12 cellular contexts compared by ENCODE assay signal in genomic region chr21:42080788-42081083, GRCh38. TPM values are rescaled to one million over a fixed set of nuclear protein-coding genes. Genes with fewer than 3 reads are reported as not detected.
A peak's percentile ranks its signal among the peaks of the same experiment; 100 is the strongest.
DNase-seq lines count a peak whose midpoint lies in the region; ATAC-seq lines count a peak whose summit lies in the region.
"Had no signal": no experiment of that assay in that cellular context is flagged by ENCODE, and none has a peak within 500 bp of the region (broad histone marks: within the 10 kb centered on the region; RNA-seq: fewer than 3 reads in every experiment).

No MANE protein-coding gene starts in this region.

- H3K36me3 ChIP-seq in SJSA1 (no peaks in the 10 kb centered on the region), subcutaneous abdominal adipose tissue (ENCODE audit: control insufficient read depth in 5 of 5, insufficient read depth in 5 of 5, low read length in 5 of 5) (no peaks in the 10 kb centered on the region)

- H3K9ac ChIP-seq in subcutaneous abdominal adipose tissue (ENCODE audit: low read length in 5 of 5): no peak overlapping the region

- ATAC-seq in HG03460 (IDR thresholded peaks at IDR 0.05; ENCODE audit: unreplicated experiment): no peak
- ATAC-seq: body of pancreas had no signal

- no peaks in the 10 kb centered on the region for H3K9me3 ChIP-seq in SJSA1 (replicated peaks)
- no peaks in the 10 kb centered on the region for H3K9me3 ChIP-seq in subcutaneous abdominal adipose tissue (ENCODE audit: control insufficient read depth in 5 of 5, low read length in 5 of 5)
- H3K9me3 ChIP-seq: body of pancreas had no signal

- H3K27me3 ChIP-seq in SJSA1 (replicated peaks): no peaks in the 10 kb centered on the region
- H3K27me3 ChIP-seq in subcutaneous abdominal adipose tissue (ENCODE audit: control insufficient read depth in 5 of 5, insufficient read depth in 4 of 5, low read length in 5 of 5): no peaks in the 10 kb centered on the region
- H3K27me3 ChIP-seq: body of pancreas had no signal

- H3K4me3 ChIP-seq in SJSA1 (no peak overlapping the region), subcutaneous abdominal adipose tissue (ENCODE audit: low read depth in 1 of 5, low read length in 5 of 5) (peak overlapping the region in 1 of 5 donors; percentile 12)
- H3K4me3 ChIP-seq: body of pancreas had no signal

- DNase-seq in DMS 273 (lab: John Stamatoyannopoulos, UW; ENCODE audit: unreplicated experiment) (peak; percentile 54), DMS 273 treated with DMSO at 0.1 percent for 48 hours (lab: John Stamatoyannopoulos, UW) (no peak), SJSA1 (ENCODE audit: low read depth in 1 of 2, low spot score in 2 of 2) (peak in 1 of 2 experiments; percentile 24), fibroblast of the conjunctiva (ENCODE audit: low read depth) (peak; percentile 61), NCI-H1092 (lab: John Stamatoyannopoulos, UW) (no peak), posterior cingulate gyrus (no peak)
- DNase-seq: activated CD4-positive, alpha-beta T cell treated with anti-CD3 and anti-CD28 coated beads, Interleukin-2, amount 50 U/mL, for 48 hours; GDM1 had no signal

- H3K27ac ChIP-seq in SJSA1 (peak overlapping the region; percentile 68), subcutaneous abdominal adipose tissue (ENCODE audit: low read depth, low read length) (peak overlapping the region; percentile 59)
- H3K27ac ChIP-seq: 22Rv1 had no signal

- peaks cover 29% of the 10 kb centered on the region for H3K4me1 ChIP-seq in SJSA1 (replicated peaks)
- peaks cover 2 to 29% (median 22%) of the 10 kb centered on the region in 5 donors for H3K4me1 ChIP-seq in subcutaneous abdominal adipose tissue (ENCODE audit: control insufficient read depth in 5 of 5, insufficient read depth in 5 of 5, low read length in 5 of 5)
- H3K4me1 ChIP-seq: body of pancreas had no signal

- intact Hi-C loops in posterior cingulate gyrus (cut with DNase I): no loop called here

RNA-seq across cellular contexts. Expression of gene UMODL1, which starts 9.6 kb away (rescaled TPM):
- total RNA-seq in SJSA1 (2014; rRNA removed; shearing (Covaris generic)): 0.22 TPM in 1 of 2 replicates, not detected in the other
- total RNA-seq: body of pancreas had no signal

Comparison
In these comparisons a context has a peak if more than half of its experiments do, and no peak if none do; other contexts are left out.
1. DNase-seq: peak in DMS 273 (single experiment) and fibroblast of the conjunctiva (single experiment); none in DMS 273 treated with DMSO at 0.1 percent for 48 hours (single experiment), NCI-H1092 (single experiment) and posterior cingulate gyrus (0 of 10).